ENCODE assay signal across 20 cellular contexts in the genomic region with DNA sequence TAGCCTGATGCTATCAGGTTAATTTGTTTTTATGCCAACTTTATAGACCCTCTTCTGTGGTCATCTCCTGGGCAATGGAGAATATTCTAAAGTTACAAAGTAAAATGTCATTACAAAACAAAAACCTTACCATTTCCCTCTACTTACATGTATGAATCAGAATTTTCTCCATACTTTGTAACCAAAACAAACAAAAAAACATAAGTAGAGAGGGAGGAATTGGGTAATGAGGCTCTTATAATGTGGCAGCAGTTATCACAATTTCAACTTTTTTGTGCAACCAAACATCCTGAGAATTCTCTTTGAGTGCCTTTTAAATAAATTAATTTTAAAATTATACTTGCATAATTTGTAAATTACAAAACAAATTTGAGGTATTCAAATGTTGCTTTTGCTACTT.
DNase-seq lines count a peak whose midpoint lies in the region; ATAC-seq, FAIRE-seq and TF ChIP-seq lines count a peak whose summit lies in the region.
"Had no signal": no experiment of that assay in that cellular context is flagged by ENCODE, and none has a peak within 500 bp of the region (broad histone marks: within the 10 kb centered on the region; RNA-seq: fewer than 3 reads in every experiment).

No MANE protein-coding gene starts in this region.

- no peak overlapping the region for H3K4me2 ChIP-seq in HepG2 (ENCODE audit: low read depth, low read length)

- H3K9me3 ChIP-seq in breast epithelium (no peaks in the 10 kb centered on the region), adipocyte (ENCODE audit: control insufficient read depth, low read length) (no peaks in the 10 kb centered on the region), HepG2 (ENCODE audit: low read length) (no peaks in the 10 kb centered on the region)
- H3K9me3 ChIP-seq: BE2C had no signal

- BruUV-seq in MCF 10A (replicated peaks; lab: Mats Ljungman, UMichigan) (no TSS peak), HepG2 (replicated peaks; lab: Mats Ljungman, UMichigan) (no TSS peak)

- CTCF ChIA-PET in MCF 10A (lab: Yijun Ruan, JAX) (no interaction called here), HepG2 (lab: Yijun Ruan, JAX; ENCODE audit: low intra/inter-chr PET ratio, low total read pairs) (no interaction called here)

- H3K27me3 ChIP-seq in breast epithelium = no peaks in the 10 kb centered on the region
- H3K27me3 ChIP-seq in adipocyte (replicated peaks; ENCODE audit: control insufficient read depth, insufficient read depth, low read length) = no peaks in the 10 kb centered on the region
- no peaks in the 10 kb centered on the region; a peak in 1 of 5 replicates for H3K27me3 ChIP-seq in HepG2 (ENCODE audit: control insufficient read depth in 1 of 2, insufficient read depth in 2 of 2, low read length in 2 of 2)
- H3K27me3 ChIP-seq: BE2C had no signal

- no peak for TF ChIP-seq RAD21 in HepG2 (CRISPR knock-in tag; IDR thresholded peaks at IDR 0.05)

- H3K9me3 Mint-ChIP-seq in MCF 10A (ENCODE audit: unreplicated experiment) = no peaks in the 10 kb centered on the region
- H3K9me3 Mint-ChIP-seq: HFFc6 had no signal

- no peak for ATAC-seq in HepG2

- H3K4me3 ChIP-seq in breast epithelium (no peak overlapping the region), adipocyte (ENCODE audit: low read length) (no peak overlapping the region), HepG2 (replicated peaks in 1 of 3; ENCODE audit: insufficient read depth in 1 of 3, low read depth in 2 of 3, low read length in 3 of 3) (no peak overlapping the region)

- intact Hi-C loops in MCF 10A (cut with micrococcal nuclease) = no loop called here
- intact Hi-C loops in breast epithelium (cut with DNase I; ENCODE audit: low total_unique reads) = no loop called here
- intact Hi-C loops in HepG2 (cut with micrococcal nuclease; ENCODE audit: unreplicated experiment) = no loop called here

- TF ChIP-seq POLR2A in breast epithelium (IDR thresholded peaks at IDR 0.05) (no peak), HepG2 (IDR thresholded peaks at IDR 0.05; ENCODE audit: insufficient read depth in 1 of 2, low read depth in 2 of 2, low read length in 2 of 2) (no peak)

- H3K27ac ChIP-seq in breast epithelium = no peak overlapping the region
- H3K27ac ChIP-seq in HepG2 (ENCODE audit: extremely low read length, insufficient read depth, low read length) = no peak overlapping the region
- H3K27ac ChIP-seq: 22Rv1, C4-2B, HL-60 had no signal

- no peaks in the 10 kb centered on the region for H3K79me2 ChIP-seq in HepG2 (ENCODE audit: insufficient read depth, low read length)

- H3K36me3 Mint-ChIP-seq in MCF 10A (ENCODE audit: insufficient read depth, unreplicated experiment) = no peaks in the 10 kb centered on the region
- H3K36me3 Mint-ChIP-seq: CD4-positive, alpha-beta memory T cell had no signal

- POLR2A ChIA-PET in MCF 10A (lab: Yijun Ruan, JAX) = no interaction called here
- POLR2A ChIA-PET in HepG2 (lab: Yijun Ruan, JAX) = no interaction called here

- TF ChIP-seq EP300 in HepG2 (IDR thresholded peaks at IDR 0.05; ENCODE audit: low read depth in 2 of 2, low read length in 2 of 2) = no peak
- TF ChIP-seq EP300 in HepG2 (CRISPR knock-in tag; IDR thresholded peaks at IDR 0.05; ENCODE audit: borderline replicate concordance) = no peak

- in situ Hi-C loops in HepG2 (cut with HindIII; ENCODE audit: extremely low pct_ligation_motif_present, low pct_unique_long_range_greater_than_20kb) = no loop called here

- no peaks in the 10 kb centered on the region for H4K20me1 ChIP-seq in HepG2 (ENCODE audit: insufficient read depth, low read length)

- H3K4me1 ChIP-seq in breast epithelium (no peaks in the 10 kb centered on the region), adipocyte (ENCODE audit: control insufficient read depth, insufficient read depth, low read length) (no peaks in the 10 kb centered on the region), HepG2 (ENCODE audit: insufficient read depth, low read length) (no peaks in the 10 kb centered on the region)
- H3K4me1 ChIP-seq: BE2C had no signal

- DNase-seq in MCF 10A (ENCODE audit: unreplicated experiment) (peak; percentile 6), breast epithelium (ENCODE audit: low spot score in 2 of 2) (no peak), adipocyte (ENCODE audit: low read depth) (peak; percentile 72), fibroblast of gingiva (ENCODE audit: low read depth) (peak; percentile 77), NCI-H1105 (lab: John Stamatoyannopoulos, UW) (no peak), HepG2 (ENCODE audit: low spot score) (no peak), T1000 (lab: John Stamatoyannopoulos, UW) (no peak)
- no peak for DNase-seq in activated CD8-positive, alpha-beta memory T cell treated with anti-CD3 and anti-CD28 coated beads for 24 hours
- DNase-seq: BE2C; CD4-positive, alpha-beta memory T cell; DMS79; EL; HCEC 1CT; HFFc6; KBM-7 had no signal

- H3K9ac ChIP-seq in adipocyte (ENCODE audit: low read length) (no peak overlapping the region), HepG2 (ENCODE audit: insufficient read depth, low read depth, low read length) (no peak overlapping the region)

- no peaks in the 10 kb centered on the region for H3K27me3 Mint-ChIP-seq in MCF 10A (ENCODE audit: insufficient read depth, unreplicated experiment)

- H3K36me3 ChIP-seq in breast epithelium (no peaks in the 10 kb centered on the region), adipocyte (ENCODE audit: control insufficient read depth, insufficient read depth, low read length, severe bottlenecking) (no peaks in the 10 kb centered on the region), HepG2 (replicated peaks in 1 of 2; ENCODE audit: control insufficient read depth in 1 of 2, insufficient read depth in 2 of 2, low read length in 2 of 2) (no peaks in the 10 kb centered on the region)
- H3K36me3 ChIP-seq: BE2C had no signal

- H3K4me1 Mint-ChIP-seq in MCF 10A (ENCODE audit: insufficient read depth, unreplicated experiment) = no peaks in the 10 kb centered on the region
- H3K4me1 Mint-ChIP-seq: CD4-positive, alpha-beta memory T cell had no signal

- no peak overlapping the region for H3K4me3 Mint-ChIP-seq in MCF 10A (ENCODE audit: unreplicated experiment)
- H3K4me3 Mint-ChIP-seq: CD4-positive, alpha-beta memory T cell; HFFc6 had no signal

- FAIRE-seq in HepG2 (lab: Jason Lieb, UNC) = no peak
- FAIRE-seq: G401.6, GM12891 had no signal

- TF ChIP-seq CTCF in MCF 10A (IDR thresholded peaks at IDR 0.05; ENCODE audit: unreplicated experiment) (no peak), breast epithelium (IDR thresholded peaks at IDR 0.05) (no peak), HepG2 (CRISPR knock-in tag; IDR thresholded peaks at IDR 0.05) (no peak)

- H2AFZ ChIP-seq in HepG2 (ENCODE audit: low read length) = no peak overlapping the region

- no peak overlapping the region for H3K27ac Mint-ChIP-seq in MCF 10A (ENCODE audit: low read depth, unreplicated experiment)
- H3K27ac Mint-ChIP-seq: CD4-positive, alpha-beta memory T cell; HFFc6 had no signal

TF ChIP-seq in HepG2, 621 proteins besides CTCF, POLR2A, EP300 and RAD21 (continues in another document):
- TF ChIP-seq PITX1 (CRISPR knock-in tag; IDR thresholded peaks at IDR 0.05) (no peak), RFX3 (CRISPR knock-in tag; IDR thresholded peaks at IDR 0.05) (no peak), HES4 (CRISPR knock-in tag; IDR thresholded peaks at IDR 0.05; ENCODE audit: borderline replicate concordance) (no peak), ZSCAN31 (CRISPR knock-in tag; IDR thresholded peaks at IDR 0.05; ENCODE audit: low read depth) (no peak), ZNF569 (CRISPR knock-in tag; IDR thresholded peaks at IDR 0.05; ENCODE audit: borderline replicate concordance) (no peak), MTF1 (CRISPR knock-in tag; IDR thresholded peaks at IDR 0.05) (no peak), POLR2AphosphoS5 (IDR thresholded peaks at IDR 0.05; ENCODE audit: low read depth, low read length) (no peak), SP140L (CRISPR knock-in tag; IDR thresholded peaks at IDR 0.05; ENCODE audit: borderline replicate concordance) (no peak), ZNF678 (CRISPR knock-in tag; IDR thresholded peaks at IDR 0.05) (no peak), ZNF761 (CRISPR knock-in tag; conservative IDR thresholded peaks at IDR 0.05) (no peak)
- TF ChIP-seq, protein P1, sequence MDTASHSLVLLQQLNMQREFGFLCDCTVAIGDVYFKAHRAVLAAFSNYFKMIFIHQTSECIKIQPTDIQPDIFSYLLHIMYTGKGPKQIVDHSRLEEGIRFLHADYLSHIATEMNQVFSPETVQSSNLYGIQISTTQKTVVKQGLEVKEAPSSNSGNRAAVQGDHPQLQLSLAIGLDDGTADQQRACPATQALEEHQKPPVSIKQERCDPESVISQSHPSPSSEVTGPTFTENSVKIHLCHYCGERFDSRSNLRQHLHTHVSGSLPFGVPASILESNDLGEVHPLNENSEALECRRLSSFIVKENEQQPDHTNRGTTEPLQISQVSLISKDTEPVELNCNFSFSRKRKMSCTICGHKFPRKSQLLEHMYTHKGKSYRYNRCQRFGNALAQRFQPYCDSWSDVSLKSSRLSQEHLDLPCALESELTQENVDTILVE (CRISPR knock-in tag; IDR thresholded peaks at IDR 0.05) = no peak
- TF ChIP-seq, protein P2, sequence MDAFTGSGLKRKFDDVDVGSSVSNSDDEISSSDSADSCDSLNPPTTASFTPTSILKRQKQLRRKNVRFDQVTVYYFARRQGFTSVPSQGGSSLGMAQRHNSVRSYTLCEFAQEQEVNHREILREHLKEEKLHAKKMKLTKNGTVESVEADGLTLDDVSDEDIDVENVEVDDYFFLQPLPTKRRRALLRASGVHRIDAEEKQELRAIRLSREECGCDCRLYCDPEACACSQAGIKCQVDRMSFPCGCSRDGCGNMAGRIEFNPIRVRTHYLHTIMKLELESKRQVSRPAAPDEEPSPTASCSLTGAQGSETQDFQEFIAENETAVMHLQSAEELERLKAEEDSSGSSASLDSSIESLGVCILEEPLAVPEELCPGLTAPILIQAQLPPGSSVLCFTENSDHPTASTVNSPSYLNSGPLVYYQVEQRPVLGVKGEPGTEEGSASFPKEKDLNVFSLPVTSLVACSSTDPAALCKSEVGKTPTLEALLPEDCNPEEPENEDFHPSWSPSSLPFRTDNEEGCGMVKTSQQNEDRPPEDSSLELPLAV (CRISPR knock-in tag; conservative IDR thresholded peaks at IDR 0.05; ENCODE audit: low read depth) = no peak
- TF ChIP-seq, protein P3, sequence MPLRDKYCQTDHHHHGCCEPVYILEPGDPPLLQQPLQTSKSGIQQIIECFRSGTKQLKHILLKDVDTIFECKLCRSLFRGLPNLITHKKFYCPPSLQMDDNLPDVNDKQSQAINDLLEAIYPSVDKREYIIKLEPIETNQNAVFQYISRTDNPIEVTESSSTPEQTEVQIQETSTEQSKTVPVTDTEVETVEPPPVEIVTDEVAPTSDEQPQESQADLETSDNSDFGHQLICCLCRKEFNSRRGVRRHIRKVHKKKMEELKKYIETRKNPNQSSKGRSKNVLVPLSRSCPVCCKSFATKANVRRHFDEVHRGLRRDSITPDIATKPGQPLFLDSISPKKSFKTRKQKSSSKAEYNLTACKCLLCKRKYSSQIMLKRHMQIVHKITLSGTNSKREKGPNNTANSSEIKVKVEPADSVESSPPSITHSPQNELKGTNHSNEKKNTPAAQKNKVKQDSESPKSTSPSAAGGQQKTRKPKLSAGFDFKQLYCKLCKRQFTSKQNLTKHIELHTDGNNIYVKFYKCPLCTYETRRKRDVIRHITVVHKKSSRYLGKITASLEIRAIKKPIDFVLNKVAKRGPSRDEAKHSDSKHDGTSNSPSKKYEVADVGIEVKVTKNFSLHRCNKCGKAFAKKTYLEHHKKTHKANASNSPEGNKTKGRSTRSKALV (CRISPR knock-in tag; IDR thresholded peaks at IDR 0.05) = no peak

Comparison
In these comparisons a context has a peak if more than half of its experiments do, and no peak if none do; other contexts are left out.
1. DNase-seq: peak in MCF 10A (single experiment), adipocyte (single experiment) and fibroblast of gingiva (single experiment); none in breast epithelium (0 of 2), activated CD8-positive, alpha-beta memory T cell treated with anti-CD3 and anti-CD28 coated beads for 24 hours (single experiment), NCI-H1105 (single experiment), HepG2 (single experiment) and T1000 (single experiment).